Comparison of ENCODE assay signal across 18 cellular contexts in the genomic region with DNA sequence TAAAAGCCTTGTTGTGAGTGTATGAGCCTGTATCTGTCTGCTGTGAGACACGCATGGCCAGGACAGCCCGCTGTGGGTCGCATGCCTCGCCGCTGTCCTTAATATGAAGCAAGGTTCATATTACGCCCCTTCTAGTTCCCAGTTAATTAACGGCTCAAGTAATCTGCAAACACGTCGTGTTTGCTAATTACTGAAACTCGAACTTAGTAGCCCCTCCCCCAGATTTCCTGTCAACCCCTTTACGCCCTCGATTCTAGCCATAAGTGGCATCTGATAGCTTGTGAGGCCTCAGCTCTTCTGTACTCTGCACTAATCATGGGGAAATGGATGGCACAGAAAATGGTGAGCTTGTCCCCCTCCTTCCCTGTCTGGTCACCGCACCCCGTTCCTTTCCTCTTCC.
A peak's percentile ranks its signal among the peaks of the same experiment; 100 is the strongest.
DNase-seq lines count a peak whose midpoint lies in the region; ATAC-seq and TF ChIP-seq lines count a peak whose summit lies in the region.
"Had no signal": no experiment of that assay in that cellular context is flagged by ENCODE, and none has a peak within 500 bp of the region (broad histone marks: within the 10 kb centered on the region; RNA-seq: fewer than 3 reads in every experiment).

No MANE protein-coding gene starts in this region.

- no peak overlapping the region for H3K4me2 ChIP-seq in fibroblast of lung (ENCODE audit: extremely low read depth, insufficient read depth, low read length)

- TF ChIP-seq POLR2A in body of pancreas (IDR thresholded peaks at IDR 0.05) = no peak

- peaks cover 20% of the 10 kb centered on the region for H3K79me2 ChIP-seq in fibroblast of lung (ENCODE audit: control insufficient read depth, insufficient read depth, low read length)

- H3K27me3 Mint-ChIP-seq in activated naive CD4-positive, alpha-beta T cell treated with anti-CD3 and anti-CD28 coated beads, Interleukin-2, amount 10 ng/mL, durations not matched to agents 7 days and 5 days = peaks cover 4% of the 10 kb centered on the region
- H3K27me3 Mint-ChIP-seq: IgD-negative memory B cell had no signal

- 83 to 89% methylated on average over 13 to 14 of the region's 14 CpGs for WGBS in body of pancreas, 2 donors

- H3K4me1 Mint-ChIP-seq in activated naive CD4-positive, alpha-beta T cell treated with anti-CD3 and anti-CD28 coated beads, Interleukin-2, amount 10 ng/mL, durations not matched to agents 7 days and 5 days = no peaks in the 10 kb centered on the region

- no peak for TF ChIP-seq CTCF in fibroblast of lung (conservative IDR thresholded peaks at IDR 0.05 in 1 of 2, IDR thresholded peaks at IDR 0.05 in 1 of 2; ENCODE audit: low read depth in 1 of 2, low read length in 2 of 2)
- TF ChIP-seq CTCF in body of pancreas (IDR thresholded peaks at IDR 0.05) = no peak

- no peaks in the 10 kb centered on the region for H3K9me3 Mint-ChIP-seq in activated naive CD4-positive, alpha-beta T cell treated with anti-CD3 and anti-CD28 coated beads, Interleukin-2, amount 10 ng/mL, durations not matched to agents 7 days and 5 days
- H3K9me3 Mint-ChIP-seq: activated T-helper 2 cell treated with anti-CD3 and anti-CD28 coated beads, Interferon-gamma antibody, Interleukin-2, Interleukin-4, amounts not matched to agents 10 μg/mL and 5 μg/mL and 100 μg/mL, durations not matched to agents 14 hours and 24 hours and 36 hours; IgD-negative memory B cell; naive thymus-derived CD4-positive, alpha-beta T cell had no signal

- no peaks in the 10 kb centered on the region for H4K20me1 ChIP-seq in fibroblast of lung (ENCODE audit: control insufficient read depth, extremely low read depth, insufficient read depth, low read length)

- no peak for ATAC-seq in body of pancreas

- H2AFZ ChIP-seq in fibroblast of lung (ENCODE audit: low read length) = no peak overlapping the region

- H3K4me3 ChIP-seq in fibroblast of lung (replicated peaks in 1 of 4; ENCODE audit: control extremely low read depth in 1 of 4, insufficient read depth in 1 of 4, low read depth in 3 of 4, low read length in 4 of 4) = no peak overlapping the region
- no peak overlapping the region for H3K4me3 ChIP-seq in body of pancreas
- H3K4me3 ChIP-seq: sigmoid colon had no signal

- no peaks in the 10 kb centered on the region for H3K9me3 ChIP-seq in fibroblast of lung (ENCODE audit: control insufficient read depth, insufficient read depth, low read depth, low read length)
- H3K9me3 ChIP-seq in body of pancreas = no peaks in the 10 kb centered on the region
- H3K9me3 ChIP-seq: sigmoid colon had no signal

- H3K27me3 ChIP-seq in fibroblast of lung (ENCODE audit: control insufficient read depth, insufficient read depth, low read length) (no peaks in the 10 kb centered on the region), body of pancreas (no peaks in the 10 kb centered on the region)
- H3K27me3 ChIP-seq: brain microvascular endothelial cell, sigmoid colon had no signal

- H3K36me3 Mint-ChIP-seq in activated naive CD4-positive, alpha-beta T cell treated with anti-CD3 and anti-CD28 coated beads, Interleukin-2, amount 10 ng/mL, durations not matched to agents 7 days and 5 days = no peaks in the 10 kb centered on the region

- DNase-seq in NCI-H524 (lab: John Stamatoyannopoulos, UW) = peak; percentile 13 to 56
- no peak for DNase-seq in NCI-H524 treated with DMSO at 0.1 percent for 48 hours (lab: John Stamatoyannopoulos, UW)
- DNase-seq in NCI-H748 treated with DMSO at 0.1 percent for 48 hours (lab: John Stamatoyannopoulos, UW) = peak; percentile 100
- no peak for DNase-seq in fibroblast of lung (ENCODE audit: low read depth in 2 of 2)
- DNase-seq in body of pancreas = no peak
- no peak for DNase-seq in nucleus accumbens (lab: John Stamatoyannopoulos, UW)
- DNase-seq in hippocampal formation (lab: John Stamatoyannopoulos, UW) = no peak
- DNase-seq in activated naive CD4-positive, alpha-beta T cell treated with anti-CD3 and anti-CD28 coated beads, Interleukin-2, amount 10 ng/mL, durations not matched to agents 7 days and 5 days = no peak
- DNase-seq: 8988T; activated CD4-positive, alpha-beta T cell treated with anti-CD3 and anti-CD28 coated beads, Interleukin-2, amount 50 U/mL, for 48 hours; brain microvascular endothelial cell; kidney glomerular epithelial cell; naive thymus-derived CD4-positive, alpha-beta T cell; NCI-H1930; sigmoid colon; T-helper 2 cell had no signal

- H3K4me3 Mint-ChIP-seq in activated naive CD4-positive, alpha-beta T cell treated with anti-CD3 and anti-CD28 coated beads, Interleukin-2, amount 10 ng/mL, durations not matched to agents 7 days and 5 days = no peak overlapping the region
- H3K4me3 Mint-ChIP-seq: IgD-negative memory B cell; naive thymus-derived CD4-positive, alpha-beta T cell had no signal

- peaks cover 30% of the 10 kb centered on the region for H3K36me3 ChIP-seq in fibroblast of lung (ENCODE audit: control insufficient read depth, insufficient read depth, low read length)
- peaks cover 0 to 13% of the 10 kb centered on the region in 2 donors for H3K36me3 ChIP-seq in body of pancreas (replicated peaks in 1 of 2; ENCODE audit: insufficient read depth in 1 of 2, low read depth in 2 of 2)

- peak overlapping the region; percentile 33 for H3K27ac ChIP-seq in fibroblast of lung (ENCODE audit: insufficient read depth, low read length)
- H3K27ac ChIP-seq in body of pancreas = no peak overlapping the region

- peaks cover 5% of the 10 kb centered on the region for H3K4me1 ChIP-seq in fibroblast of lung (ENCODE audit: control insufficient read depth, extremely low read depth, insufficient read depth, low read length)
- H3K4me1 ChIP-seq in body of pancreas = no peaks in the 10 kb centered on the region

- no peak overlapping the region for H3K27ac Mint-ChIP-seq in activated naive CD4-positive, alpha-beta T cell treated with anti-CD3 and anti-CD28 coated beads, Interleukin-2, amount 10 ng/mL, durations not matched to agents 7 days and 5 days
- H3K27ac Mint-ChIP-seq: activated T-helper 2 cell treated with anti-CD3 and anti-CD28 coated beads, Interferon-gamma antibody, Interleukin-2, Interleukin-4, amounts not matched to agents 10 μg/mL and 5 μg/mL and 100 μg/mL, durations not matched to agents 14 hours and 24 hours and 36 hours had no signal

- CTCF ChIA-PET in activated naive CD4-positive, alpha-beta T cell treated with anti-CD3 and anti-CD28 coated beads, Interleukin-2, amount 10 ng/mL, durations not matched to agents 7 days and 5 days (lab: Charles Lee) = no interaction called here

- intact Hi-C loops in body of pancreas (cut with DNase I) = loop anchor here (10.0 kb wide), 1 partner anchor 60 kb away; no protein-coding TSS in a partner anchor

- H3K9ac ChIP-seq in fibroblast of lung (ENCODE audit: insufficient read depth, low read length) = no peak overlapping the region

Comparison
In these comparisons a context has a peak if more than half of its experiments do, and no peak if none do; other contexts are left out.
1. DNase-seq: peak in NCI-H524 (2 of 2) and NCI-H748 treated with DMSO at 0.1 percent for 48 hours (single experiment); none in NCI-H524 treated with DMSO at 0.1 percent for 48 hours (single experiment), fibroblast of lung (0 of 2), body of pancreas (0 of 4), nucleus accumbens (0 of 56), hippocampal formation (0 of 2) and activated naive CD4-positive, alpha-beta T cell treated with anti-CD3 and anti-CD28 coated beads, Interleukin-2, amount 10 ng/mL, durations not matched to agents 7 days and 5 days (single experiment).